Comparison of ENCODE assay signal across 2 cellular contexts in the genomic region with DNA sequence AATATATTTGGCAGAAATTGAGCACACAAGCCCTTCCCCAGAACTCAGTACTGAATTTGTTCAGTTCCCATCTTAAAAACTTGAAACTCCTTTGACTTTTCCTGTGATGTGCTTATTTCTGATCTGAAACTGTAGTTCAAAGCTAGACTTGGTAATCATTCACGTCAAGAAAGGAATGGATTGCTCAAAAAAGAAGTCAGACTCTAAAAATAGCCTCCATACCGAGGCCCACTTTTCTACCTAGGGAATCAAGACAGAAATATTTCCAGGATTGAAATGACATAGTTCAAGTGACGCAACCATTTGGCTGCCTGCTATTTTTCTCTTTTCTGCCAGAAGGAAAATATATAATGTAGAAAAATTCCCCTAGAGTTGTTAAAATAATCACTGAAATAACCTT.
TF ChIP-seq lines count a peak whose summit lies in the region.

No MANE protein-coding gene starts in this region.

TF ChIP-seq in SK-N-SH, 30 proteins besides CTCF, POLR2A, EP300 and RAD21 (continued from another document):
- TF ChIP-seq, protein P1, sequence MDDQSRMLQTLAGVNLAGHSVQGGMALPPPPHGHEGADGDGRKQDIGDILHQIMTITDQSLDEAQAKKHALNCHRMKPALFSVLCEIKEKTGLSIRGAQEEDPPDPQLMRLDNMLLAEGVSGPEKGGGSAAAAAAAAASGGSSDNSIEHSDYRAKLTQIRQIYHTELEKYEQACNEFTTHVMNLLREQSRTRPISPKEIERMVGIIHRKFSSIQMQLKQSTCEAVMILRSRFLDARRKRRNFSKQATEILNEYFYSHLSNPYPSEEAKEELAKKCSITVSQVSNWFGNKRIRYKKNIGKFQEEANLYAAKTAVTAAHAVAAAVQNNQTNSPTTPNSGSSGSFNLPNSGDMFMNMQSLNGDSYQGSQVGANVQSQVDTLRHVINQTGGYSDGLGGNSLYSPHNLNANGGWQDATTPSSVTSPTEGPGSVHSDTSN (IDR thresholded peaks at IDR 0.05) = 0 out of 2 replicates have a peak, but pooled peaks have one; percentile 26
- TF ChIP-seq NRF1 (IDR thresholded peaks at IDR 0.05; ENCODE audit: low read depth, low read length) (no peak), SIN3A (IDR thresholded peaks at IDR 0.05; ENCODE audit: borderline replicate concordance, low read depth, low read length) (no peak), TAF1 (IDR thresholded peaks at IDR 0.05; ENCODE audit: borderline replicate concordance, low read depth, low read length) (no peak), SMC3 (IDR thresholded peaks at IDR 0.05; ENCODE audit: low read depth, low read length) (no peak), MEF2A (IDR thresholded peaks at IDR 0.05; ENCODE audit: borderline replicate concordance, low read depth) (peak; percentile 35; the same call in 1 of the 2 replicates), RXRA (IDR thresholded peaks at IDR 0.05; ENCODE audit: borderline replicate concordance, low read depth) (no peak), ELF1 (IDR thresholded peaks at IDR 0.05) (no peak)
- TF ChIP-seq, protein P2, sequence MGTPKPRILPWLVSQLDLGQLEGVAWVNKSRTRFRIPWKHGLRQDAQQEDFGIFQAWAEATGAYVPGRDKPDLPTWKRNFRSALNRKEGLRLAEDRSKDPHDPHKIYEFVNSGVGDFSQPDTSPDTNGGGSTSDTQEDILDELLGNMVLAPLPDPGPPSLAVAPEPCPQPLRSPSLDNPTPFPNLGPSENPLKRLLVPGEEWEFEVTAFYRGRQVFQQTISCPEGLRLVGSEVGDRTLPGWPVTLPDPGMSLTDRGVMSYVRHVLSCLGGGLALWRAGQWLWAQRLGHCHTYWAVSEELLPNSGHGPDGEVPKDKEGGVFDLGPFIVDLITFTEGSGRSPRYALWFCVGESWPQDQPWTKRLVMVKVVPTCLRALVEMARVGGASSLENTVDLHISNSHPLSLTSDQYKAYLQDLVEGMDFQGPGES (IDR thresholded peaks at IDR 0.05; ENCODE audit: low read depth, low read length) = no peak
- TF ChIP-seq, protein P3, sequence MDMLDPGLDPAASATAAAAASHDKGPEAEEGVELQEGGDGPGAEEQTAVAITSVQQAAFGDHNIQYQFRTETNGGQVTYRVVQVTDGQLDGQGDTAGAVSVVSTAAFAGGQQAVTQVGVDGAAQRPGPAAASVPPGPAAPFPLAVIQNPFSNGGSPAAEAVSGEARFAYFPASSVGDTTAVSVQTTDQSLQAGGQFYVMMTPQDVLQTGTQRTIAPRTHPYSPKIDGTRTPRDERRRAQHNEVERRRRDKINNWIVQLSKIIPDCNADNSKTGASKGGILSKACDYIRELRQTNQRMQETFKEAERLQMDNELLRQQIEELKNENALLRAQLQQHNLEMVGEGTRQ (IDR thresholded peaks at IDR 0.05; ENCODE audit: borderline replicate concordance, low read depth, low read length) = no peak

TF ChIP-seq in SK-N-SH treated with all-trans-retinoic acid at 6 μM for 48 hours, 23 proteins besides CTCF, POLR2A, EP300 and RAD21 (continued from another document):
- TF ChIP-seq, protein P4, sequence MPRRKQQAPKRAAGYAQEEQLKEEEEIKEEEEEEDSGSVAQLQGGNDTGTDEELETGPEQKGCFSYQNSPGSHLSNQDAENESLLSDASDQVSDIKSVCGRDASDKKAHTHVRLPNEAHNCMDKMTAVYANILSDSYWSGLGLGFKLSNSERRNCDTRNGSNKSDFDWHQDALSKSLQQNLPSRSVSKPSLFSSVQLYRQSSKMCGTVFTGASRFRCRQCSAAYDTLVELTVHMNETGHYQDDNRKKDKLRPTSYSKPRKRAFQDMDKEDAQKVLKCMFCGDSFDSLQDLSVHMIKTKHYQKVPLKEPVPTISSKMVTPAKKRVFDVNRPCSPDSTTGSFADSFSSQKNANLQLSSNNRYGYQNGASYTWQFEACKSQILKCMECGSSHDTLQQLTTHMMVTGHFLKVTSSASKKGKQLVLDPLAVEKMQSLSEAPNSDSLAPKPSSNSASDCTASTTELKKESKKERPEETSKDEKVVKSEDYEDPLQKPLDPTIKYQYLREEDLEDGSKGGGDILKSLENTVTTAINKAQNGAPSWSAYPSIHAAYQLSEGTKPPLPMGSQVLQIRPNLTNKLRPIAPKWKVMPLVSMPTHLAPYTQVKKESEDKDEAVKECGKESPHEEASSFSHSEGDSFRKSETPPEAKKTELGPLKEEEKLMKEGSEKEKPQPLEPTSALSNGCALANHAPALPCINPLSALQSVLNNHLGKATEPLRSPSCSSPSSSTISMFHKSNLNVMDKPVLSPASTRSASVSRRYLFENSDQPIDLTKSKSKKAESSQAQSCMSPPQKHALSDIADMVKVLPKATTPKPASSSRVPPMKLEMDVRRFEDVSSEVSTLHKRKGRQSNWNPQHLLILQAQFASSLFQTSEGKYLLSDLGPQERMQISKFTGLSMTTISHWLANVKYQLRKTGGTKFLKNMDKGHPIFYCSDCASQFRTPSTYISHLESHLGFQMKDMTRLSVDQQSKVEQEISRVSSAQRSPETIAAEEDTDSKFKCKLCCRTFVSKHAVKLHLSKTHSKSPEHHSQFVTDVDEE (CRISPR knock-in tag; IDR thresholded peaks at IDR 0.05) = no peak
- TF ChIP-seq ARNTL (CRISPR knock-in tag; IDR thresholded peaks at IDR 0.05; ENCODE audit: borderline replicate concordance, low read depth) (no peak), ZNF565 (CRISPR knock-in tag; conservative IDR thresholded peaks at IDR 0.05; ENCODE audit: low read depth) (no peak), ESRRG (CRISPR knock-in tag; IDR thresholded peaks at IDR 0.05) (no peak), ZFP30 (CRISPR knock-in tag; IDR thresholded peaks at IDR 0.05) (no peak), RARB (CRISPR knock-in tag; IDR thresholded peaks at IDR 0.05) (no peak), OSR1 (CRISPR knock-in tag; IDR thresholded peaks at IDR 0.05) (no peak)
- TF ChIP-seq, protein P5, sequence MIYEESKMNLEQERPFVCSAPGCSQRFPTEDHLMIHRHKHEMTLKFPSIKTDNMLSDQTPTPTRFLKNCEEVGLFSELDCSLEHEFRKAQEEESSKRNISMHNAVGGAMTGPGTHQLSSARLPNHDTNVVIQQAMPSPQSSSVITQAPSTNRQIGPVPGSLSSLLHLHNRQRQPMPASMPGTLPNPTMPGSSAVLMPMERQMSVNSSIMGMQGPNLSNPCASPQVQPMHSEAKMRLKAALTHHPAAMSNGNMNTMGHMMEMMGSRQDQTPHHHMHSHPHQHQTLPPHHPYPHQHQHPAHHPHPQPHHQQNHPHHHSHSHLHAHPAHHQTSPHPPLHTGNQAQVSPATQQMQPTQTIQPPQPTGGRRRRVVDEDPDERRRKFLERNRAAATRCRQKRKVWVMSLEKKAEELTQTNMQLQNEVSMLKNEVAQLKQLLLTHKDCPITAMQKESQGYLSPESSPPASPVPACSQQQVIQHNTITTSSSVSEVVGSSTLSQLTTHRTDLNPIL (CRISPR knock-in tag; IDR thresholded peaks at IDR 0.05; ENCODE audit: low read depth) = no peak
- TF ChIP-seq, protein P6, sequence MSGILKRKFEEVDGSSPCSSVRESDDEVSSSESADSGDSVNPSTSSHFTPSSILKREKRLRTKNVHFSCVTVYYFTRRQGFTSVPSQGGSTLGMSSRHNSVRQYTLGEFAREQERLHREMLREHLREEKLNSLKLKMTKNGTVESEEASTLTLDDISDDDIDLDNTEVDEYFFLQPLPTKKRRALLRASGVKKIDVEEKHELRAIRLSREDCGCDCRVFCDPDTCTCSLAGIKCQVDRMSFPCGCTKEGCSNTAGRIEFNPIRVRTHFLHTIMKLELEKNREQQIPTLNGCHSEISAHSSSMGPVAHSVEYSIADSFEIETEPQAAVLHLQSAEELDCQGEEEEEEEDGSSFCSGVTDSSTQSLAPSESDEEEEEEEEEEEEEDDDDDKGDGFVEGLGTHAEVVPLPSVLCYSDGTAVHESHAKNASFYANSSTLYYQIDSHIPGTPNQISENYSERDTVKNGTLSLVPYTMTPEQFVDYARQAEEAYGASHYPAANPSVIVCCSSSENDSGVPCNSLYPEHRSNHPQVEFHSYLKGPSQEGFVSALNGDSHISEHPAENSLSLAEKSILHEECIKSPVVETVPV (CRISPR knock-in tag; IDR thresholded peaks at IDR 0.05) = no peak
